In genomic region chr11:8604078-8604723, GRCh38 we compare ENCODE assay signal across 9 cellular contexts. TPM values are rescaled to one million over a fixed set of nuclear protein-coding genes. Genes with fewer than 3 reads are reported as not detected.
DNase-seq lines count a peak whose midpoint lies in the region; TF ChIP-seq lines count a peak whose summit lies in the region.
"Had no signal": no experiment of that assay in that cellular context is flagged by ENCODE, and none has a peak within 500 bp of the region (broad histone marks: within the 10 kb centered on the region; RNA-seq: fewer than 3 reads in every experiment).

No MANE protein-coding gene starts in this region.

- H3K27ac Mint-ChIP-seq in type B pancreatic cell = no peak overlapping the region
- no peak overlapping the region for H3K27ac Mint-ChIP-seq in activated T-helper 1 cell treated with anti-CD3 and anti-CD28 coated beads, Interleukin-12 subunit alpha, Interleukin-12 subunit beta, Interleukin-2, Interleukin-4 antibody, amounts not matched to agents 30 ng/mL and 10 ng/mL and 1 ng/mL, durations not matched to agents 14 hours and 24 hours and 36 hours
- H3K27ac Mint-ChIP-seq: stimulated activated naive CD8-positive, alpha-beta T cell treated with anti-CD3 and anti-CD28 coated beads, Interleukin-15, Interleukin-2, amounts not matched to agents 100 ng/mL and 50 ng/mL, for 24 hours had no signal

- no peaks in the 10 kb centered on the region for H3K9me3 Mint-ChIP-seq in type B pancreatic cell
- no peaks in the 10 kb centered on the region for H3K9me3 Mint-ChIP-seq in activated T-helper 1 cell treated with anti-CD3 and anti-CD28 coated beads, Interleukin-12 subunit alpha, Interleukin-12 subunit beta, Interleukin-2, Interleukin-4 antibody, amounts not matched to agents 30 ng/mL and 10 ng/mL and 1 ng/mL, durations not matched to agents 14 hours and 24 hours and 36 hours
- H3K9me3 Mint-ChIP-seq: stimulated activated naive CD8-positive, alpha-beta T cell treated with anti-CD3 and anti-CD28 coated beads, Interleukin-15, Interleukin-2, amounts not matched to agents 100 ng/mL and 50 ng/mL, for 24 hours had no signal

- POLR2A ChIA-PET in SK-N-SH (lab: Yijun Ruan, JAX) = no interaction called here

- H3F3A ChIP-seq in SK-N-SH (replicated peaks; ENCODE audit: insufficient read depth) = peaks cover 20% of the 10 kb centered on the region

- no peaks in the 10 kb centered on the region for H4K20me1 ChIP-seq in SK-N-SH (ENCODE audit: insufficient read depth)

- no peaks in the 10 kb centered on the region for H3K4me1 Mint-ChIP-seq in type B pancreatic cell (ENCODE audit: unreplicated experiment)
- H3K4me1 Mint-ChIP-seq in activated T-helper 1 cell treated with anti-CD3 and anti-CD28 coated beads, Interleukin-12 subunit alpha, Interleukin-12 subunit beta, Interleukin-2, Interleukin-4 antibody, amounts not matched to agents 30 ng/mL and 10 ng/mL and 1 ng/mL, durations not matched to agents 14 hours and 24 hours and 36 hours (ENCODE audit: low read depth) = no peaks in the 10 kb centered on the region

- no peak overlapping the region for H3K4me3 Mint-ChIP-seq in type B pancreatic cell
- H3K4me3 Mint-ChIP-seq in activated T-helper 1 cell treated with anti-CD3 and anti-CD28 coated beads, Interleukin-12 subunit alpha, Interleukin-12 subunit beta, Interleukin-2, Interleukin-4 antibody, amounts not matched to agents 30 ng/mL and 10 ng/mL and 1 ng/mL, durations not matched to agents 14 hours and 24 hours and 36 hours = no peak overlapping the region
- H3K4me3 Mint-ChIP-seq: stimulated activated naive CD8-positive, alpha-beta T cell treated with anti-CD3 and anti-CD28 coated beads, Interleukin-15, Interleukin-2, amounts not matched to agents 100 ng/mL and 50 ng/mL, for 24 hours had no signal

- H3K9me2 ChIP-seq in SK-N-SH = no peaks in the 10 kb centered on the region

- peak overlapping the region in 1 of 2 experiments; percentile 26; a peak in 2 of 4 replicates for H3K4me3 ChIP-seq in SK-N-SH (ENCODE audit: low read depth in 2 of 2, low read length in 1 of 2)

- H3K9ac ChIP-seq in SK-N-SH = no peak overlapping the region

- CTCF ChIA-PET in SK-N-SH (lab: Yijun Ruan, JAX) = interaction anchor here (1.2 to 1.5 kb wide), 3 partner anchors 23 to 571 kb away, joined by 3 to 4 read pairs (median 3); no protein-coding TSS in a partner anchor

- no peaks in the 10 kb centered on the region for H3K36me3 Mint-ChIP-seq in type B pancreatic cell
- no peaks in the 10 kb centered on the region for H3K36me3 Mint-ChIP-seq in activated T-helper 1 cell treated with anti-CD3 and anti-CD28 coated beads, Interleukin-12 subunit alpha, Interleukin-12 subunit beta, Interleukin-2, Interleukin-4 antibody, amounts not matched to agents 30 ng/mL and 10 ng/mL and 1 ng/mL, durations not matched to agents 14 hours and 24 hours and 36 hours (ENCODE audit: low read depth)

- H3K27me3 Mint-ChIP-seq in type B pancreatic cell = peaks cover 9% of the 10 kb centered on the region
- H3K27me3 Mint-ChIP-seq in activated T-helper 1 cell treated with anti-CD3 and anti-CD28 coated beads, Interleukin-12 subunit alpha, Interleukin-12 subunit beta, Interleukin-2, Interleukin-4 antibody, amounts not matched to agents 30 ng/mL and 10 ng/mL and 1 ng/mL, durations not matched to agents 14 hours and 24 hours and 36 hours (ENCODE audit: insufficient read depth) = peaks cover 14% of the 10 kb centered on the region

- no peaks in the 10 kb centered on the region for H3K36me3 ChIP-seq in SK-N-SH (replicated peaks in 1 of 2; ENCODE audit: control insufficient read depth in 1 of 2, insufficient read depth in 2 of 2, low read length in 1 of 2)

- no peaks in the 10 kb centered on the region for H3K79me2 ChIP-seq in SK-N-SH (ENCODE audit: insufficient read depth)

- peak; percentile 50 for TF ChIP-seq RAD21 in SK-N-SH (IDR thresholded peaks at IDR 0.05; ENCODE audit: low read length)

- DNase-seq in ELF-1 (ENCODE audit: low read depth, low spot score) (peak; percentile 80), GM20000 (ENCODE audit: low spot score) (peak; percentile 66), HPDE6-E6E7 (ENCODE audit: extremely low spot score) (peak; percentile 76), SK-N-SH (peak; percentile 37), dedifferentiated amniotic fluid mesenchymal stem cell (ENCODE audit: extremely low spot score) (peak; percentile 99), mucosa of gallbladder (ENCODE audit: low spot score) (peak; percentile 46), type B pancreatic cell (ENCODE audit: extremely low spot score, unreplicated experiment) (no peak)
- DNase-seq in activated T-helper 1 cell treated with anti-CD3 and anti-CD28 coated beads, Interleukin-12 subunit alpha, Interleukin-12 subunit beta, Interleukin-2, Interleukin-4 antibody, amounts not matched to agents 30 ng/mL and 10 ng/mL and 1 ng/mL, durations not matched to agents 14 hours and 24 hours and 36 hours (ENCODE audit: low spot score) = no peak

- peak overlapping the region in 1 of 2 experiments; percentile 78; a peak in 2 of 4 replicates for H3K27ac ChIP-seq in SK-N-SH (ENCODE audit: low read depth in 2 of 2, low read length in 1 of 2)

- peak overlapping the region; percentile 37 for H3K4me2 ChIP-seq in SK-N-SH

- peak in 1 of 2 experiments; percentile 50; a peak in 1 of 4 replicates for TF ChIP-seq EP300 in SK-N-SH (IDR thresholded peaks at IDR 0.05; ENCODE audit: borderline replicate concordance in 1 of 2, low read depth in 1 of 2, low read length in 1 of 2)

- H2AFZ ChIP-seq in SK-N-SH (ENCODE audit: low read depth) = peak overlapping the region; percentile 30; the same call in 1 of the 2 replicates

- WGBS in SK-N-SH (ENCODE audit: low lambda C conversion rate) = 4% methylated on average over 9 of the region's 9 CpGs

- 0 out of 4 replicates have a peak, but pooled peaks cover 0 to 6% of the 10 kb centered on the region in 2 experiments for H3K4me1 ChIP-seq in SK-N-SH (ENCODE audit: control insufficient read depth in 1 of 2, insufficient read depth in 2 of 2, low read depth in 1 of 2, low read length in 1 of 2)

- H3K9me3 ChIP-seq in SK-N-SH = no peaks in the 10 kb centered on the region

- intact Hi-C loops in activated T-helper 1 cell treated with anti-CD3 and anti-CD28 coated beads, Interleukin-12 subunit alpha, Interleukin-12 subunit beta, Interleukin-2, Interleukin-4 antibody, amounts not matched to agents 30 ng/mL and 10 ng/mL and 1 ng/mL, durations not matched to agents 14 hours and 24 hours and 36 hours (cut with micrococcal nuclease) = loop anchor here (1.0 to 5.0 kb wide), 2 partner anchors 266 to 353 kb away; no protein-coding TSS in a partner anchor

- TF ChIP-seq CTCF in GM20000 (IDR thresholded peaks at IDR 0.05; ENCODE audit: extremely low read depth, missing control alignments) (peak; percentile 89), SK-N-SH (IDR thresholded peaks at IDR 0.05) (peak; percentile 76), type B pancreatic cell (conservative IDR thresholded peaks at IDR 0.05) (peak; percentile 76)

- no peaks in the 10 kb centered on the region for H3K27me3 ChIP-seq in SK-N-SH (ENCODE audit: insufficient read depth)

TF ChIP-seq in SK-N-SH, 30 proteins besides CTCF, POLR2A, EP300 and RAD21 (continues in another document):
- TF ChIP-seq, protein P1, sequence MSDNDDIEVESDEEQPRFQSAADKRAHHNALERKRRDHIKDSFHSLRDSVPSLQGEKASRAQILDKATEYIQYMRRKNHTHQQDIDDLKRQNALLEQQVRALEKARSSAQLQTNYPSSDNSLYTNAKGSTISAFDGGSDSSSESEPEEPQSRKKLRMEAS (IDR thresholded peaks at IDR 0.05; ENCODE audit: low read depth) = peak; percentile 68; the same call in 1 of the 2 replicates
- TF ChIP-seq JUND (IDR thresholded peaks at IDR 0.05) (peak; percentile 76), TCF12 (IDR thresholded peaks at IDR 0.05) (peak; percentile 61; the same call in 1 of the 2 replicates), RFX5 (IDR thresholded peaks at IDR 0.05; ENCODE audit: low read length) (no peak), POLR2AphosphoS5 (IDR thresholded peaks at IDR 0.05; ENCODE audit: low read depth, low read length) (peak; percentile 38; the same call in 1 of the 2 replicates), SIN3A (IDR thresholded peaks at IDR 0.05; ENCODE audit: borderline replicate concordance, low read depth, low read length) (0 out of 2 replicates have a peak, but pooled peaks have one; percentile 19), GABPA (IDR thresholded peaks at IDR 0.05; ENCODE audit: low read depth) (no peak), USF2 (IDR thresholded peaks at IDR 0.05; ENCODE audit: borderline replicate concordance, low read depth, low read length) (no peak), FOSL2 (IDR thresholded peaks at IDR 0.05; ENCODE audit: borderline replicate concordance, low read depth) (peak; percentile 82), TEAD4 (IDR thresholded peaks at IDR 0.05; ENCODE audit: borderline replicate concordance, insufficient read depth) (no peak), SMC3 (IDR thresholded peaks at IDR 0.05; ENCODE audit: low read depth, low read length) (peak; percentile 5; the same call in 1 of the 2 replicates), GATA2 (CRISPR knock-in tag; IDR thresholded peaks at IDR 0.05) (no peak), PBX3 (IDR thresholded peaks at IDR 0.05) (peak; percentile 77)

RNA-seq across cellular contexts. Expression of gene STK33, which starts 10.2 kb away (rescaled TPM):
- polyA plus RNA-seq in SK-N-SH (2012; rRNA removed) = 12.3 and 16.6 TPM in 2 replicates
- polyA plus RNA-seq in SK-N-SH (2012; cell fraction: cytosol; rRNA removed) = 13.4 and 16.3 TPM in 2 replicates
- 21.3 and 32.6 TPM in 2 replicates for polyA plus RNA-seq in SK-N-SH (2012; cell fraction: nucleus; rRNA removed)
- total RNA-seq in mucosa of gallbladder (14.2 TPM), type B pancreatic cell (ENCODE audit: low replicate concordance) (2.8 and 20.3 TPM in 2 replicates)
- 0.34 and 0.62 TPM in 2 replicates for total RNA-seq in activated T-helper 1 cell treated with anti-CD3 and anti-CD28 coated beads, Interleukin-12 subunit alpha, Interleukin-12 subunit beta, Interleukin-2, Interleukin-4 antibody, amounts not matched to agents 30 ng/mL and 10 ng/mL and 1 ng/mL, durations not matched to agents 14 hours and 24 hours and 36 hours

Comparison
In these comparisons a context has a peak if more than half of its experiments do, and no peak if none do; other contexts are left out.
1. DNase-seq: peak in ELF-1 (single experiment), GM20000 (single experiment), HPDE6-E6E7 (single experiment), SK-N-SH (single experiment), dedifferentiated amniotic fluid mesenchymal stem cell (single experiment) and mucosa of gallbladder (single experiment); none in type B pancreatic cell (single experiment) and activated T-helper 1 cell treated with anti-CD3 and anti-CD28 coated beads, Interleukin-12 subunit alpha, Interleukin-12 subunit beta, Interleukin-2, Interleukin-4 antibody, amounts not matched to agents 30 ng/mL and 10 ng/mL and 1 ng/mL, durations not matched to agents 14 hours and 24 hours and 36 hours (single experiment).
2. Peak in every context shown above with its lines, with median percentiles within 50 percentile points of each other: CTCF ChIP-seq.